ENCODE assay signal across 28 cellular contexts in the genomic region with DNA sequence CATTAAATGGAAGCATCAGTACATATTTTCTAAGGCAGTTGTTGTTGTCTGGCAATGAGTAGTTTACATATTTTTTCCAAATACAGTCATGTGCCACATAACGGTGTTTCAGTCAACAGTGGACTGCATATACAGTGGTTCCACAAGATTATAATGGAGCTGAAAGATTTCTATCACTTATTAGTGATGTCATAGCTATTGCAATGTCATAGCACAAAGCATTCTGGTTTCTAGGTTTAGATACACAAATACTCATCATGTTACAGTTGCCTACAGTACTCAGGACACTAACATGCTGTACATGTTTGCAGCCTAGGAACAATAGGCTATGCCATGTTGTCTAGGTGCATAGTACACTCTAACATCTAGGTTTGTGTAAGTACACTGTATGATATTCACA.
"Had no signal": no experiment of that assay in that cellular context is flagged by ENCODE, and none has a peak within 500 bp of the region (broad histone marks: within the 10 kb centered on the region; RNA-seq: fewer than 3 reads in every experiment).

No MANE protein-coding gene starts in this region.

- H3K4me3 ChIP-seq: colonic mucosa, coronary artery, dorsolateral prefrontal cortex, esophagus muscularis mucosa, esophagus squamous epithelium, gastrocnemius medialis, gastroesophageal sphincter, heart left ventricle, heart right ventricle had no signal

- H3K36me3 ChIP-seq: colonic mucosa, esophagus muscularis mucosa, esophagus squamous epithelium, gastrocnemius medialis, gastroesophageal sphincter, heart left ventricle, heart right ventricle had no signal

- DNase-seq: colonic mucosa; cortex of kidney; dermis blood vessel endothelial cell; dorsolateral prefrontal cortex; effector CD4-positive, alpha-beta T cell; effector CD8-positive, alpha-beta T cell; effector memory CD4-positive, alpha-beta T cell; effector memory CD8-positive, alpha-beta T cell; endodermal cell; erythroblast; esophagus squamous epithelium; foreskin fibroblast; foreskin keratinocyte; foreskin melanocyte; gastrocnemius medialis; glutamatergic neuron; head of caudate nucleus; heart left ventricle; heart right ventricle had no signal

- H3K4me1 ChIP-seq: colonic mucosa, esophagus muscularis mucosa, esophagus squamous epithelium, foreskin keratinocyte, gastrocnemius medialis, gastroesophageal sphincter, heart left ventricle, heart right ventricle had no signal

- FAIRE-seq: colon, endometrium, endothelial cell of umbilical vein, frontal cortex had no signal

- H3K27ac ChIP-seq: colonic mucosa, coronary artery, dorsolateral prefrontal cortex, epithelial cell of prostate, esophagus muscularis mucosa, esophagus squamous epithelium, foreskin keratinocyte, gastrocnemius medialis, gastroesophageal sphincter, heart left ventricle, heart right ventricle had no signal

- ATAC-seq: effector memory CD8-positive, alpha-beta T cell; esophagus mucosa; foreskin keratinocyte; gastrocnemius medialis; gastroesophageal sphincter; heart left ventricle; heart right ventricle had no signal

- H3K27me3 ChIP-seq: colonic mucosa, esophagus muscularis mucosa, esophagus squamous epithelium, foreskin keratinocyte, gastrocnemius medialis, gastroesophageal sphincter, heart left ventricle, heart right ventricle had no signal

- H3K9me3 ChIP-seq: colonic mucosa, esophagus muscularis mucosa, esophagus squamous epithelium, gastrocnemius medialis, gastroesophageal sphincter, heart left ventricle, heart right ventricle had no signal
